In the genomic region with DNA sequence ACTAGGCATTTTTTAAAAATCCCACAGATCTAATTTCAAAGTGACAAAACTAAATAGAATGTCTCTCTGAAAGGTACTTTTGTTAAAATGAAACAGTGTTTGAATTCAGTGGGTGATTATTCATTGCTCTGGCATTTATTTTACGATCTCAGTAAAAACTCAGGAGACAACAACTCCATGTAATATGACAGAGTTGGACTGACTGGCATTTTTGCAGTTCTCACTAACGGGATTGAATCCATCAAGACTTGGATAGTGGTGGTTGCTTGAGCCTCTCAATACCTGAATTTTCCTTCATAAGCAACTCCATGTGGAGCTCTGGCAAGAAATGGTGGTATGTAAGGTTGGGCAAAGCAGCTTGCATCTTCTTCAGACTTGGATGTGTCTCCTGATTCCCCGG, we compare ENCODE assay signal across 1 cellular context.
TF ChIP-seq lines count a peak whose summit lies in the region.

No MANE protein-coding gene starts in this region.

TF ChIP-seq in IMR-90, 13 proteins besides CTCF, POLR2A, EP300 and RAD21 (continued from another document):
- TF ChIP-seq, protein P1, sequence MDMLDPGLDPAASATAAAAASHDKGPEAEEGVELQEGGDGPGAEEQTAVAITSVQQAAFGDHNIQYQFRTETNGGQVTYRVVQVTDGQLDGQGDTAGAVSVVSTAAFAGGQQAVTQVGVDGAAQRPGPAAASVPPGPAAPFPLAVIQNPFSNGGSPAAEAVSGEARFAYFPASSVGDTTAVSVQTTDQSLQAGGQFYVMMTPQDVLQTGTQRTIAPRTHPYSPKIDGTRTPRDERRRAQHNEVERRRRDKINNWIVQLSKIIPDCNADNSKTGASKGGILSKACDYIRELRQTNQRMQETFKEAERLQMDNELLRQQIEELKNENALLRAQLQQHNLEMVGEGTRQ (IDR thresholded peaks at IDR 0.05; ENCODE audit: low read depth, low read length), result no peak
- TF ChIP-seq RFX5 (IDR thresholded peaks at IDR 0.05; ENCODE audit: low read depth, low read length), result no peak
- TF ChIP-seq SMC3 (IDR thresholded peaks at IDR 0.05; ENCODE audit: low read depth, low read length), result no peak
- no peak for TF ChIP-seq CEBPB (IDR thresholded peaks at IDR 0.05; ENCODE audit: low read depth, low read length)
- no peak for TF ChIP-seq FOS (IDR thresholded peaks at IDR 0.05; ENCODE audit: low read depth, low read length)
- TF ChIP-seq RCOR1 (IDR thresholded peaks at IDR 0.05; ENCODE audit: insufficient replicate concordance, low read length), result no peak
- TF ChIP-seq CHD1 (IDR thresholded peaks at IDR 0.05; ENCODE audit: low read depth, low read length), result no peak
- no peak for TF ChIP-seq MAZ (IDR thresholded peaks at IDR 0.05; ENCODE audit: borderline replicate concordance, low read depth, low read length)
TF ChIP-seq in IMR-90: peak in this region for 0.
